8 cellular contexts compared by ENCODE assay signal in genomic region chr2:156334496-156335478, GRCh38. TPM values are rescaled to one million over a fixed set of nuclear protein-coding genes. Genes with fewer than 3 reads are reported as not detected.
DNase-seq lines count a peak whose midpoint lies in the region; ATAC-seq and TF ChIP-seq lines count a peak whose summit lies in the region.

No MANE protein-coding gene starts in this region.

- no peak overlapping the region for H4K91ac ChIP-seq in H9 (ENCODE audit: insufficient read length, low read depth, low read length)

- no peak overlapping the region for H2BK120ac ChIP-seq in H9 (ENCODE audit: low read depth, low read length, poor library complexity, severe bottlenecking)

- no peak overlapping the region for H2AFZ ChIP-seq in H9 (ENCODE audit: low read length)

- no peak overlapping the region for H2BK20ac ChIP-seq in H9 (ENCODE audit: low read depth, low read length, poor library complexity, severe bottlenecking)

- H3T11ph ChIP-seq in H9 (ENCODE audit: low read length) = no peak overlapping the region

- H2BK12ac ChIP-seq in H9 (ENCODE audit: insufficient read length, low read depth, low read length) = no peak overlapping the region

- H3K4me1 Mint-ChIP-seq in H9 (peaks cover 34 to 43% of the 10 kb centered on the region in 2 experiments), T-helper 17 cell (peaks cover 44% of the 10 kb centered on the region)

- H3K9ac ChIP-seq in H9 (ENCODE audit: extremely low read depth, insufficient read length, low read length) = no peak overlapping the region

- TF ChIP-seq POLR2A in uterus (IDR thresholded peaks at IDR 0.05) = peak; percentile 55 to 75

- H2BK5ac ChIP-seq in H9 (ENCODE audit: insufficient read length, low read length) = no peak overlapping the region

- H3K36me3 ChIP-seq in right atrium auricular region = no peaks in the 10 kb centered on the region
- no peaks in the 10 kb centered on the region for H3K36me3 ChIP-seq in uterus

- no peak overlapping the region for H2BK15ac ChIP-seq in H9 (ENCODE audit: low read depth, low read length)

- peaks cover 0 to 2% (median 0%) of the 10 kb centered on the region in 3 experiments; a peak in 2 of 7 replicates for H3K36me3 Mint-ChIP-seq in H9 (ENCODE audit: insufficient read depth in 1 of 3, low read depth in 3 of 3)
- H3K36me3 Mint-ChIP-seq in T-helper 17 cell (ENCODE audit: low read depth) = peaks cover 1% of the 10 kb centered on the region

- H3K4me3 Mint-ChIP-seq in H9 (peak overlapping the region; percentile 87 to 93), T-helper 17 cell (peak overlapping the region; percentile 97)

- no peak overlapping the region for H3K18ac ChIP-seq in H9 (ENCODE audit: insufficient read length, low read depth, low read length)

- DNase-seq in DMS79 (lab: John Stamatoyannopoulos, UW) (peak; percentile 57), H9 (peak; percentile 76), NAMALWA (ENCODE audit: low spot score) (peak; percentile 36), T-helper 17 cell (peak; percentile 67 to 86 (median 75)), anterior cingulate cortex (lab: John Stamatoyannopoulos, UW) (peak; percentile 35 to 90 (median 79)), right atrium auricular region (ENCODE audit: low spot score) (peak; percentile 97), putamen (ENCODE audit: low spot score) (peak; percentile 86), uterus (peak; percentile 92 to 94)

- H4K20me1 ChIP-seq in H9 (ENCODE audit: control insufficient read depth, insufficient read depth, insufficient read length) = no peaks in the 10 kb centered on the region

- peak; percentile 38 for ATAC-seq in T-helper 17 cell

- H3K4me3 ChIP-seq in right atrium auricular region = peak overlapping the region; percentile 73 to 92
- peak overlapping the region; percentile 79 to 87 for H3K4me3 ChIP-seq in uterus

- peaks cover 33% of the 10 kb centered on the region for H3K23me2 ChIP-seq in H9 (ENCODE audit: insufficient read length, low read depth, low read length, poor library complexity, severe bottlenecking)

- WGBS in H9 (ENCODE audit: extremely low coverage, insufficient read length, low lambda C conversion rate) = no CpG with 5 or more reads among the region's 40 CpGs

- H3K79me2 ChIP-seq in H9 (ENCODE audit: insufficient read depth, low read length) = no peaks in the 10 kb centered on the region

- no peak overlapping the region for H3K4ac ChIP-seq in H9 (ENCODE audit: low read depth, low read length)

- H4K8ac ChIP-seq in H9 (replicated peaks; ENCODE audit: insufficient read length, low read depth, low read length) = no peak overlapping the region

- H3K27ac Mint-ChIP-seq in H9 (peak overlapping the region; percentile 40 to 90 (median 66); a peak in 2 of 7 replicates), T-helper 17 cell (peak overlapping the region; percentile 99)

- H3K9me3 ChIP-seq in H9 (ENCODE audit: control insufficient read depth, low read depth, low read length) = no peaks in the 10 kb centered on the region
- no peaks in the 10 kb centered on the region for H3K9me3 ChIP-seq in T-helper 17 cell (ENCODE audit: control insufficient read depth, low read length, poor library complexity, severe bottlenecking)
- H3K9me3 ChIP-seq in right atrium auricular region = no peaks in the 10 kb centered on the region
- no peaks in the 10 kb centered on the region for H3K9me3 ChIP-seq in uterus

- TF ChIP-seq CTCF in H9 (conservative IDR thresholded peaks at IDR 0.05) (no peak; the same call in 2 of the 3 replicates), right atrium auricular region (IDR thresholded peaks at IDR 0.05) (peak in 1 of 2 donors; percentile 33), uterus (IDR thresholded peaks at IDR 0.05) (peak in 1 of 4 experiments; percentile 32)

- H3K27me3 Mint-ChIP-seq in H9 (ENCODE audit: low read depth) (peaks cover 27% of the 10 kb centered on the region), T-helper 17 cell (peaks cover 9% of the 10 kb centered on the region)

- H2AK5ac ChIP-seq in H9 (ENCODE audit: insufficient read length, low read length) = no peak overlapping the region

- no peak overlapping the region for H4K5ac ChIP-seq in H9 (ENCODE audit: insufficient read length, low read depth, low read length)

- no peak overlapping the region for H3K14ac ChIP-seq in H9 (ENCODE audit: insufficient read depth, low read length)

- H3K23ac ChIP-seq in H9 (ENCODE audit: insufficient read length, low read depth, low read length) = no peak overlapping the region

- no peaks in the 10 kb centered on the region; the same call in none of the 2 replicates for H3K4me1 ChIP-seq in H9 (ENCODE audit: insufficient read depth, low read length)
- H3K4me1 ChIP-seq in right atrium auricular region = peaks cover 0 to 30% of the 10 kb centered on the region in 2 donors
- H3K4me1 ChIP-seq in uterus = no peaks in the 10 kb centered on the region

- peaks cover 20% of the 10 kb centered on the region for H3K27me3 ChIP-seq in H9 (ENCODE audit: insufficient read depth, low read length)
- no peaks in the 10 kb centered on the region for H3K27me3 ChIP-seq in right atrium auricular region
- H3K27me3 ChIP-seq in uterus = no peaks in the 10 kb centered on the region

- intact Hi-C loops in uterus (cut with DNase I; ENCODE audit: low total_unique reads) = loop anchor here (5.0 kb wide), 1 partner anchor 68 kb away; no protein-coding TSS in a partner anchor

- peak overlapping the region; percentile 98 for H3K4me2 ChIP-seq in H9 (ENCODE audit: insufficient read depth, insufficient read length, low read length)

- no peaks in the 10 kb centered on the region for H3K79me1 ChIP-seq in H9 (ENCODE audit: insufficient read depth, low read depth, low read length, poor library complexity, severe bottlenecking)

- no peaks in the 10 kb centered on the region; a peak in 1 of 5 replicates for H3K9me3 Mint-ChIP-seq in H9

- no peak overlapping the region for H3K56ac ChIP-seq in H9 (ENCODE audit: insufficient read length, low read depth, low read length)

- H3K27ac ChIP-seq in H9 (ENCODE audit: insufficient read length, low read depth, low read length) (no peak overlapping the region), right atrium auricular region (peak overlapping the region; percentile 99), uterus (peak overlapping the region; percentile 98 to 99)

RNA-seq across cellular contexts. Expression of gene NR4A2, which starts 2.3 kb away (rescaled TPM):
- total RNA-seq in H9 (2021) = 1.5 and 2.0 TPM in 2 replicates
- 100 to 1,000 TPM; 213 to 250 TPM for total RNA-seq in T-helper 17 cell
- 1 to 10 TPM; 3.7 to 8.9 TPM for total RNA-seq in right atrium auricular region
- 10 to 100 TPM in 1 of 4 donors, 1 to 10 TPM in 2, under 1 TPM in 1; 0.83 to 15.9 (median 3.4) TPM for total RNA-seq in uterus

Comparison
In these comparisons a context has a peak if more than half of its experiments do, and no peak if none do; other contexts are left out.
1. DNase-seq: peak in every context shown above with its lines; median percentile 97 in right atrium auricular region; 93 in uterus; 86 in putamen; 79 in anterior cingulate cortex; 76 in H9; 75 in T-helper 17 cell; 57 in DMS79; 36 in NAMALWA.
2. RNA of gene NR4A2, which starts 2.3 kb away (total RNA-seq): 213 to 250 TPM in T-helper 17 cell; 3.7 to 8.9 TPM in right atrium auricular region, 0.83 to 15.9 TPM in uterus and 1.5 to 2.0 TPM in H9; every median in the first group is over 10 times any median in the second.